ENCODE assay signal across 1 cellular context in genomic region chr6:36605560-36606391, GRCh38.
TF ChIP-seq lines count a peak whose summit lies in the region.

No MANE protein-coding gene starts in this region.

TF ChIP-seq in H1, 55 proteins besides CTCF, POLR2A, EP300 and RAD21 (continued from another document):
- TF ChIP-seq, protein P1, sequence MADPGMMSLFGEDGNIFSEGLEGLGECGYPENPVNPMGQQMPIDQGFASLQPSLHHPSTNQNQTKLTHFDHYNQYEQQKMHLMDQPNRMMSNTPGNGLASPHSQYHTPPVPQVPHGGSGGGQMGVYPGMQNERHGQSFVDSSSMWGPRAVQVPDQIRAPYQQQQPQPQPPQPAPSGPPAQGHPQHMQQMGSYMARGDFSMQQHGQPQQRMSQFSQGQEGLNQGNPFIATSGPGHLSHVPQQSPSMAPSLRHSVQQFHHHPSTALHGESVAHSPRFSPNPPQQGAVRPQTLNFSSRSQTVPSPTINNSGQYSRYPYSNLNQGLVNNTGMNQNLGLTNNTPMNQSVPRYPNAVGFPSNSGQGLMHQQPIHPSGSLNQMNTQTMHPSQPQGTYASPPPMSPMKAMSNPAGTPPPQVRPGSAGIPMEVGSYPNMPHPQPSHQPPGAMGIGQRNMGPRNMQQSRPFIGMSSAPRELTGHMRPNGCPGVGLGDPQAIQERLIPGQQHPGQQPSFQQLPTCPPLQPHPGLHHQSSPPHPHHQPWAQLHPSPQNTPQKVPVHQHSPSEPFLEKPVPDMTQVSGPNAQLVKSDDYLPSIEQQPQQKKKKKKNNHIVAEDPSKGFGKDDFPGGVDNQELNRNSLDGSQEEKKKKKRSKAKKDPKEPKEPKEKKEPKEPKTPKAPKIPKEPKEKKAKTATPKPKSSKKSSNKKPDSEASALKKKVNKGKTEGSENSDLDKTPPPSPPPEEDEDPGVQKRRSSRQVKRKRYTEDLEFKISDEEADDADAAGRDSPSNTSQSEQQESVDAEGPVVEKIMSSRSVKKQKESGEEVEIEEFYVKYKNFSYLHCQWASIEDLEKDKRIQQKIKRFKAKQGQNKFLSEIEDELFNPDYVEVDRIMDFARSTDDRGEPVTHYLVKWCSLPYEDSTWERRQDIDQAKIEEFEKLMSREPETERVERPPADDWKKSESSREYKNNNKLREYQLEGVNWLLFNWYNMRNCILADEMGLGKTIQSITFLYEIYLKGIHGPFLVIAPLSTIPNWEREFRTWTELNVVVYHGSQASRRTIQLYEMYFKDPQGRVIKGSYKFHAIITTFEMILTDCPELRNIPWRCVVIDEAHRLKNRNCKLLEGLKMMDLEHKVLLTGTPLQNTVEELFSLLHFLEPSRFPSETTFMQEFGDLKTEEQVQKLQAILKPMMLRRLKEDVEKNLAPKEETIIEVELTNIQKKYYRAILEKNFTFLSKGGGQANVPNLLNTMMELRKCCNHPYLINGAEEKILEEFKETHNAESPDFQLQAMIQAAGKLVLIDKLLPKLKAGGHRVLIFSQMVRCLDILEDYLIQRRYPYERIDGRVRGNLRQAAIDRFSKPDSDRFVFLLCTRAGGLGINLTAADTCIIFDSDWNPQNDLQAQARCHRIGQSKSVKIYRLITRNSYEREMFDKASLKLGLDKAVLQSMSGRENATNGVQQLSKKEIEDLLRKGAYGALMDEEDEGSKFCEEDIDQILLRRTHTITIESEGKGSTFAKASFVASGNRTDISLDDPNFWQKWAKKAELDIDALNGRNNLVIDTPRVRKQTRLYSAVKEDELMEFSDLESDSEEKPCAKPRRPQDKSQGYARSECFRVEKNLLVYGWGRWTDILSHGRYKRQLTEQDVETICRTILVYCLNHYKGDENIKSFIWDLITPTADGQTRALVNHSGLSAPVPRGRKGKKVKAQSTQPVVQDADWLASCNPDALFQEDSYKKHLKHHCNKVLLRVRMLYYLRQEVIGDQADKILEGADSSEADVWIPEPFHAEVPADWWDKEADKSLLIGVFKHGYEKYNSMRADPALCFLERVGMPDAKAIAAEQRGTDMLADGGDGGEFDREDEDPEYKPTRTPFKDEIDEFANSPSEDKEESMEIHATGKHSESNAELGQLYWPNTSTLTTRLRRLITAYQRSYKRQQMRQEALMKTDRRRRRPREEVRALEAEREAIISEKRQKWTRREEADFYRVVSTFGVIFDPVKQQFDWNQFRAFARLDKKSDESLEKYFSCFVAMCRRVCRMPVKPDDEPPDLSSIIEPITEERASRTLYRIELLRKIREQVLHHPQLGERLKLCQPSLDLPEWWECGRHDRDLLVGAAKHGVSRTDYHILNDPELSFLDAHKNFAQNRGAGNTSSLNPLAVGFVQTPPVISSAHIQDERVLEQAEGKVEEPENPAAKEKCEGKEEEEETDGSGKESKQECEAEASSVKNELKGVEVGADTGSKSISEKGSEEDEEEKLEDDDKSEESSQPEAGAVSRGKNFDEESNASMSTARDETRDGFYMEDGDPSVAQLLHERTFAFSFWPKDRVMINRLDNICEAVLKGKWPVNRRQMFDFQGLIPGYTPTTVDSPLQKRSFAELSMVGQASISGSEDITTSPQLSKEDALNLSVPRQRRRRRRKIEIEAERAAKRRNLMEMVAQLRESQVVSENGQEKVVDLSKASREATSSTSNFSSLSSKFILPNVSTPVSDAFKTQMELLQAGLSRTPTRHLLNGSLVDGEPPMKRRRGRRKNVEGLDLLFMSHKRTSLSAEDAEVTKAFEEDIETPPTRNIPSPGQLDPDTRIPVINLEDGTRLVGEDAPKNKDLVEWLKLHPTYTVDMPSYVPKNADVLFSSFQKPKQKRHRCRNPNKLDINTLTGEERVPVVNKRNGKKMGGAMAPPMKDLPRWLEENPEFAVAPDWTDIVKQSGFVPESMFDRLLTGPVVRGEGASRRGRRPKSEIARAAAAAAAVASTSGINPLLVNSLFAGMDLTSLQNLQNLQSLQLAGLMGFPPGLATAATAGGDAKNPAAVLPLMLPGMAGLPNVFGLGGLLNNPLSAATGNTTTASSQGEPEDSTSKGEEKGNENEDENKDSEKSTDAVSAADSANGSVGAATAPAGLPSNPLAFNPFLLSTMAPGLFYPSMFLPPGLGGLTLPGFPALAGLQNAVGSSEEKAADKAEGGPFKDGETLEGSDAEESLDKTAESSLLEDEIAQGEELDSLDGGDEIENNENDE (IDR thresholded peaks at IDR 0.05; ENCODE audit: insufficient replicate concordance, low read length) = no peak
- no peak for TF ChIP-seq ASH2L (IDR thresholded peaks at IDR 0.05; ENCODE audit: low read length)
- TF ChIP-seq, protein P2, sequence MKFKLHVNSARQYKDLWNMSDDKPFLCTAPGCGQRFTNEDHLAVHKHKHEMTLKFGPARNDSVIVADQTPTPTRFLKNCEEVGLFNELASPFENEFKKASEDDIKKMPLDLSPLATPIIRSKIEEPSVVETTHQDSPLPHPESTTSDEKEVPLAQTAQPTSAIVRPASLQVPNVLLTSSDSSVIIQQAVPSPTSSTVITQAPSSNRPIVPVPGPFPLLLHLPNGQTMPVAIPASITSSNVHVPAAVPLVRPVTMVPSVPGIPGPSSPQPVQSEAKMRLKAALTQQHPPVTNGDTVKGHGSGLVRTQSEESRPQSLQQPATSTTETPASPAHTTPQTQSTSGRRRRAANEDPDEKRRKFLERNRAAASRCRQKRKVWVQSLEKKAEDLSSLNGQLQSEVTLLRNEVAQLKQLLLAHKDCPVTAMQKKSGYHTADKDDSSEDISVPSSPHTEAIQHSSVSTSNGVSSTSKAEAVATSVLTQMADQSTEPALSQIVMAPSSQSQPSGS (IDR thresholded peaks at IDR 0.05; ENCODE audit: low read length) = 0 out of 2 replicates have a peak, but pooled peaks have one; percentile 26
- TF ChIP-seq MAX (IDR thresholded peaks at IDR 0.05) = no peak
- TF ChIP-seq TAF1 (IDR thresholded peaks at IDR 0.05; ENCODE audit: low read depth, low read length) = no peak
- TF ChIP-seq POLR2AphosphoS5 (IDR thresholded peaks at IDR 0.05; ENCODE audit: low read depth, low read length) = peak; percentile 73
- no peak for TF ChIP-seq SRF (IDR thresholded peaks at IDR 0.05; ENCODE audit: low read depth, low read length)
- TF ChIP-seq CBX8 (IDR thresholded peaks at IDR 0.05; ENCODE audit: borderline replicate concordance, low read depth, low read length) = no peak
